Comparison of ENCODE assay signal across 14 cellular contexts in genomic region chr1:56375184-56375837, GRCh38.
DNase-seq lines count a peak whose midpoint lies in the region; ATAC-seq and TF ChIP-seq lines count a peak whose summit lies in the region.
"Had no signal": no experiment of that assay in that cellular context is flagged by ENCODE, and none has a peak within 500 bp of the region (broad histone marks: within the 10 kb centered on the region; RNA-seq: fewer than 3 reads in every experiment).

No MANE protein-coding gene starts in this region.

- POLR2A ChIA-PET in SK-N-SH (lab: Yijun Ruan, JAX): interaction anchor here (0.8 to 1.4 kb wide), 2 partner anchors 12 to 156 kb away, joined by 3 to 5 read pairs; no protein-coding TSS in a partner anchor

- TF ChIP-seq CTCF in SK-N-SH (IDR thresholded peaks at IDR 0.05) (no peak), BE2C (IDR thresholded peaks at IDR 0.05; ENCODE audit: low read depth, low read length) (no peak)

- H3K4me3 ChIP-seq in SK-N-SH (ENCODE audit: low read depth in 2 of 2, low read length in 1 of 2): no peak overlapping the region
- H3K4me3 ChIP-seq in iPS-20b (ENCODE audit: low read length): peak overlapping the region; percentile 4; the same call in 1 of the 2 replicates
- no peak overlapping the region for H3K4me3 ChIP-seq in BE2C (ENCODE audit: low read depth, low read length)
- H3K4me3 ChIP-seq: adrenal gland, Peyer's patch had no signal

- H3K9me3 ChIP-seq in SK-N-SH: no peaks in the 10 kb centered on the region
- no peaks in the 10 kb centered on the region for H3K9me3 ChIP-seq in iPS-20b (ENCODE audit: insufficient read depth, low read depth, low read length)
- H3K9me3 ChIP-seq in BE2C: no peaks in the 10 kb centered on the region
- H3K9me3 ChIP-seq: adrenal gland, Peyer's patch had no signal

- H3K36me3 ChIP-seq in SK-N-SH (replicated peaks in 1 of 2; ENCODE audit: control insufficient read depth in 1 of 2, insufficient read depth in 2 of 2, low read length in 1 of 2): no peaks in the 10 kb centered on the region
- no peaks in the 10 kb centered on the region for H3K36me3 ChIP-seq in iPS-20b (ENCODE audit: insufficient read depth, low read depth, low read length)
- H3K36me3 ChIP-seq in BE2C: no peaks in the 10 kb centered on the region
- H3K36me3 ChIP-seq: adrenal gland, Peyer's patch had no signal

- no peak for TF ChIP-seq EP300 in SK-N-SH (IDR thresholded peaks at IDR 0.05; ENCODE audit: borderline replicate concordance in 1 of 2, low read depth in 1 of 2, low read length in 1 of 2)

- H3K79me2 ChIP-seq in SK-N-SH (ENCODE audit: insufficient read depth): no peaks in the 10 kb centered on the region

- no peaks in the 10 kb centered on the region for H3K9me2 ChIP-seq in SK-N-SH

- CTCF ChIA-PET in SK-N-SH (lab: Yijun Ruan, JAX): interaction anchor here (0.7 to 2.9 kb wide), 5 partner anchors 172 to 209 kb away, joined by 3 to 12 read pairs (median 4); no protein-coding TSS in a partner anchor

- peak overlapping the region; percentile 2 to 100; a peak in 3 of 4 replicates for H3K27ac ChIP-seq in SK-N-SH (ENCODE audit: low read depth in 2 of 2, low read length in 1 of 2)
- no peak overlapping the region for H3K27ac ChIP-seq in iPS-20b (ENCODE audit: low read length)
- H3K27ac ChIP-seq: adrenal gland, Peyer's patch had no signal

- H4K20me1 ChIP-seq in SK-N-SH (ENCODE audit: insufficient read depth): no peaks in the 10 kb centered on the region

- H3K9ac ChIP-seq in SK-N-SH: no peak overlapping the region
- H3K9ac ChIP-seq in iPS-20b (ENCODE audit: low read depth, low read length): peak overlapping the region; percentile 33; the same call in 1 of the 2 replicates

- no peak for DNase-seq in Right ventricle myocardium superior
- no peak for DNase-seq in cardiac septum (ENCODE audit: low spot score)
- DNase-seq in SK-N-SH: no peak
- no peak for DNase-seq in RKO (ENCODE audit: low spot score)
- no peak for DNase-seq in EL
- no peak for DNase-seq in BE2C
- DNase-seq: adrenal gland; effector memory CD8-positive, alpha-beta T cell; midbrain; NCI-H187 treated with DMSO at 0.1 percent for 48 hours; Peyer's patch; retina had no signal

- H3K4me2 ChIP-seq in SK-N-SH: no peak overlapping the region

- H3K4me1 ChIP-seq in SK-N-SH (ENCODE audit: control insufficient read depth in 1 of 2, insufficient read depth in 2 of 2, low read depth in 1 of 2, low read length in 1 of 2) (peaks cover 7 to 72% of the 10 kb centered on the region in 2 experiments; a peak in 2 of 4 replicates), iPS-20b (ENCODE audit: insufficient read depth, low read length) (peaks cover 47% of the 10 kb centered on the region), BE2C (peaks cover 10% of the 10 kb centered on the region)

- intact Hi-C loops in Right ventricle myocardium superior (cut with DNase I): no loop called here
- intact Hi-C loops in cardiac septum (cut with DNase I): loop anchor here (5.0 kb wide), 1 partner anchor 52 kb away; no protein-coding TSS in a partner anchor

- H2AFZ ChIP-seq in SK-N-SH (ENCODE audit: low read depth): no peak overlapping the region

- no peak for TF ChIP-seq RAD21 in SK-N-SH (IDR thresholded peaks at IDR 0.05; ENCODE audit: low read length)

- H3K27me3 ChIP-seq in SK-N-SH (ENCODE audit: insufficient read depth): no peaks in the 10 kb centered on the region
- H3K27me3 ChIP-seq in iPS-20b (ENCODE audit: insufficient read depth, low read length): no peaks in the 10 kb centered on the region
- H3K27me3 ChIP-seq in BE2C: no peaks in the 10 kb centered on the region
- H3K27me3 ChIP-seq: adrenal gland, Peyer's patch had no signal

- 71% methylated on average over 5 of the region's 5 CpGs for WGBS in SK-N-SH (ENCODE audit: low lambda C conversion rate)

- peaks cover 13% of the 10 kb centered on the region for H3F3A ChIP-seq in SK-N-SH (replicated peaks; ENCODE audit: insufficient read depth)

- peak; percentile 47 for ATAC-seq in Right ventricle myocardium superior (ENCODE audit: poor library complexity)
- ATAC-seq in GM19467 (IDR thresholded peaks at IDR 0.05; ENCODE audit: unreplicated experiment): no peak
- ATAC-seq: effector memory CD8-positive, alpha-beta T cell had no signal

TF ChIP-seq in SK-N-SH, 30 proteins besides CTCF, POLR2A, EP300 and RAD21:
- TF ChIP-seq TCF12 (IDR thresholded peaks at IDR 0.05) (no peak), GABPA (IDR thresholded peaks at IDR 0.05; ENCODE audit: low read depth) (no peak), YY1 (IDR thresholded peaks at IDR 0.05; ENCODE audit: low read depth) (no peak), POLR2AphosphoS5 (IDR thresholded peaks at IDR 0.05; ENCODE audit: low read depth, low read length) (no peak), MXI1 (IDR thresholded peaks at IDR 0.05; ENCODE audit: low read depth, low read length) (no peak), TEAD4 (IDR thresholded peaks at IDR 0.05; ENCODE audit: borderline replicate concordance, insufficient read depth) (no peak), SIN3A (IDR thresholded peaks at IDR 0.05; ENCODE audit: borderline replicate concordance, low read depth, low read length) (no peak), NRF1 (IDR thresholded peaks at IDR 0.05; ENCODE audit: low read depth, low read length) (no peak), RCOR1 (IDR thresholded peaks at IDR 0.05; ENCODE audit: low read length) (no peak)
- TF ChIP-seq, protein P1, sequence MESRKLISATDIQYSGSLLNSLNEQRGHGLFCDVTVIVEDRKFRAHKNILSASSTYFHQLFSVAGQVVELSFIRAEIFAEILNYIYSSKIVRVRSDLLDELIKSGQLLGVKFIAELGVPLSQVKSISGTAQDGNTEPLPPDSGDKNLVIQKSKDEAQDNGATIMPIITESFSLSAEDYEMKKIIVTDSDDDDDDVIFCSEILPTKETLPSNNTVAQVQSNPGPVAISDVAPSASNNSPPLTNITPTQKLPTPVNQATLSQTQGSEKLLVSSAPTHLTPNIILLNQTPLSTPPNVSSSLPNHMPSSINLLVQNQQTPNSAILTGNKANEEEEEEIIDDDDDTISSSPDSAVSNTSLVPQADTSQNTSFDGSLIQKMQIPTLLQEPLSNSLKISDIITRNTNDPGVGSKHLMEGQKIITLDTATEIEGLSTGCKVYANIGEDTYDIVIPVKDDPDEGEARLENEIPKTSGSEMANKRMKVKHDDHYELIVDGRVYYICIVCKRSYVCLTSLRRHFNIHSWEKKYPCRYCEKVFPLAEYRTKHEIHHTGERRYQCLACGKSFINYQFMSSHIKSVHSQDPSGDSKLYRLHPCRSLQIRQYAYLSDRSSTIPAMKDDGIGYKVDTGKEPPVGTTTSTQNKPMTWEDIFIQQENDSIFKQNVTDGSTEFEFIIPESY (IDR thresholded peaks at IDR 0.05; ENCODE audit: borderline replicate concordance, low read depth): no peak
- TF ChIP-seq, protein P2, sequence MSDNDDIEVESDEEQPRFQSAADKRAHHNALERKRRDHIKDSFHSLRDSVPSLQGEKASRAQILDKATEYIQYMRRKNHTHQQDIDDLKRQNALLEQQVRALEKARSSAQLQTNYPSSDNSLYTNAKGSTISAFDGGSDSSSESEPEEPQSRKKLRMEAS (IDR thresholded peaks at IDR 0.05; ENCODE audit: low read depth): no peak
